ENCODE assay signal across 19 cellular contexts in the genomic region with DNA sequence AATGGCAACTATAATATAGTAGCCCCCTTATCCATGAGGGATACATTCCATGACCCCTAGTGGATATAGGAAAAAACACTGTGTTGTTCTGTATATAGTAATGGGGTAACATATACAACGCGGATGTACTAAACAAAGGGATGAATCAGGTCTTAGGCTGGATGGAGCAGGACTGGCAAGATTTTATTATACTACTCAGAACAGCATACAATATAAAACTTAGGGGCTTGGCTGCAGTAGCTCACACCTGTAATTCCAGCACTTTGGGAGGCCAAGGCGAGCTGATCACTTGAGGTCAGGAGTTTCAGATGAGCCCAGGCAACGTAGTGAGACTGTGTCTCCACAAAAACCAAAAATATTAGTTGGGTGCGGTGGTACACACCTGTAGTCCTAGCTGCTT. TPM values are rescaled to one million over a fixed set of nuclear protein-coding genes. Genes with fewer than 3 reads are reported as not detected.
DNase-seq lines count a peak whose midpoint lies in the region; ATAC-seq and TF ChIP-seq lines count a peak whose summit lies in the region.
"Had no signal": no experiment of that assay in that cellular context is flagged by ENCODE, and none has a peak within 500 bp of the region (broad histone marks: within the 10 kb centered on the region; RNA-seq: fewer than 3 reads in every experiment).

No MANE protein-coding gene starts in this region.

- H4K20me1 ChIP-seq in HCT116 (ENCODE audit: insufficient read depth), result no peaks in the 10 kb centered on the region; the same call in 1 of the 2 replicates

- TF ChIP-seq CTCF in HCT116 (IDR thresholded peaks at IDR 0.05 in 2 of 3, conservative IDR thresholded peaks at IDR 0.05 in 1 of 3; ENCODE audit: borderline replicate concordance in 1 of 3, insufficient read depth in 1 of 3, low read depth in 2 of 3, low read length in 2 of 3) (no peak), RWPE2 (IDR thresholded peaks at IDR 0.05; ENCODE audit: poor library complexity, severe bottlenecking) (no peak), neutrophil (IDR thresholded peaks at IDR 0.05) (no peak)

- TF ChIP-seq RAD21 in HCT116 (IDR thresholded peaks at IDR 0.05; ENCODE audit: low read depth), result no peak

- DNase-seq in HCT116 (ENCODE audit: low read depth, low spot score), result no peak
- no peak for DNase-seq in RWPE2 (ENCODE audit: low spot score)
- peak in 1 of 2 donors; percentile 44 for DNase-seq in left colon
- no peak for DNase-seq in DMS 273 treated with DMSO at 0.1 percent for 48 hours (lab: John Stamatoyannopoulos, UW)
- DNase-seq in hippocampal formation (lab: John Stamatoyannopoulos, UW), result no peak
- DNase-seq in NCI-H1694 (lab: John Stamatoyannopoulos, UW), result no peak
- DNase-seq: 8988T; Caco-2; CD4-positive, CD25-positive, alpha-beta regulatory T cell; CD8-positive, alpha-beta T cell; DMS53; DMS79 treated with DMSO at 0.1 percent for 48 hours; GF-D8; GM23248; H7; HCEC 1CT had no signal

- peaks cover 42% of the 10 kb centered on the region for H3K79me2 ChIP-seq in HCT116 (ENCODE audit: insufficient read depth, low read length)

- peaks cover 6 to 12% of the 10 kb centered on the region in 2 experiments; a peak in 2 of 4 replicates for H3K36me3 ChIP-seq in HCT116 (ENCODE audit: control insufficient read depth in 1 of 2, insufficient read depth in 2 of 2, low read length in 2 of 2)
- peaks cover 58% of the 10 kb centered on the region for H3K36me3 ChIP-seq in RWPE2 (ENCODE audit: low read depth)
- peaks cover 79% of the 10 kb centered on the region for H3K36me3 ChIP-seq in neutrophil

- no peak overlapping the region for H3K9ac ChIP-seq in HCT116 (ENCODE audit: low read length)
- H3K9ac ChIP-seq: GM23248 had no signal

- no peak overlapping the region for H2AFZ ChIP-seq in HCT116 (ENCODE audit: low read depth, low read length, poor library complexity, severe bottlenecking)
- H2AFZ ChIP-seq: GM23248 had no signal

- CTCF ChIA-PET in HCT116 (lab: Charles Lee), result interaction anchor here (1.5 to 1.6 kb wide), 2 partner anchors 18 to 46 kb away, joined by 3 read pairs; no protein-coding TSS in a partner anchor

- intact Hi-C loops in HCT116 (cut with micrococcal nuclease) (no loop called here), left colon (cut with DNase I, micrococcal nuclease) (no loop called here)

- no peak overlapping the region for H3K4me2 ChIP-seq in HCT116 (ENCODE audit: low read length)

- H3K9me3 ChIP-seq in HCT116 (ENCODE audit: control insufficient read depth in 1 of 2, insufficient read depth in 1 of 2, low read depth in 1 of 2, low read length in 2 of 2) (no peaks in the 10 kb centered on the region), RWPE2 (ENCODE audit: severe bottlenecking) (no peaks in the 10 kb centered on the region), neutrophil (no peaks in the 10 kb centered on the region)
- H3K9me3 ChIP-seq: Caco-2 had no signal

- no peak for TF ChIP-seq POLR2A in HCT116 (IDR thresholded peaks at IDR 0.05; ENCODE audit: borderline replicate concordance, extremely low read depth, insufficient read depth, insufficient read length)

- H3K27me3 ChIP-seq in HCT116 (ENCODE audit: insufficient read depth, low read length) (no peaks in the 10 kb centered on the region), RWPE2 (ENCODE audit: insufficient read depth, poor library complexity, severe bottlenecking) (no peaks in the 10 kb centered on the region), neutrophil (no peaks in the 10 kb centered on the region)

- RAD21 ChIA-PET in HCT116 (lab: Charles Lee; ENCODE audit: low non-redundant PET in 1 of 2, low total read pairs in 2 of 2, uncharacterized antibody in 2 of 2, unreplicated experiment in 2 of 2), result no interaction called here

- ATAC-seq in HCT116, result 0 out of 2 replicates have a peak, but pooled peaks have one; percentile 32
- ATAC-seq in RWPE2 (ENCODE audit: low read depth), result 0 out of 3 replicates have a peak, but pooled peaks have one; percentile 36
- peak; percentile 78 for ATAC-seq in left colon
- ATAC-seq in GM21786 (IDR thresholded peaks at IDR 0.05; ENCODE audit: unreplicated experiment), result no peak
- ATAC-seq: CD8-positive, alpha-beta T cell had no signal

- H3K4me1 ChIP-seq in HCT116 (ENCODE audit: control insufficient read depth in 1 of 2, insufficient read depth in 2 of 2, low read length in 2 of 2) (peaks cover 4 to 6% of the 10 kb centered on the region in 2 experiments; a peak in 3 of 4 replicates), RWPE2 (ENCODE audit: insufficient read depth, poor library complexity, severe bottlenecking) (peaks cover under 1% of the 10 kb centered on the region), neutrophil (ENCODE audit: control insufficient read depth in 1 of 2, insufficient read depth in 1 of 2, low read depth in 1 of 2, low read length in 1 of 2) (peaks cover 23 to 28% of the 10 kb centered on the region in 2 experiments)

- H3K9me2 ChIP-seq in HCT116 (ENCODE audit: insufficient read depth), result no peaks in the 10 kb centered on the region

- POLR2A ChIA-PET in HCT116 (lab: Charles Lee), result interaction anchor here (0.7 kb wide), 1 partner anchor 27 kb away, joined by 3 read pairs; a partner anchor contains a TSS

- H3K4me3 ChIP-seq in HCT116 (replicated peaks in 1 of 2; ENCODE audit: low read depth in 1 of 2, low read length in 2 of 2) (no peak overlapping the region), RWPE2 (ENCODE audit: severe bottlenecking) (no peak overlapping the region), neutrophil (ENCODE audit: low read depth in 1 of 2, low read length in 1 of 2) (no peak overlapping the region)
- H3K4me3 ChIP-seq: GM23248 had no signal

- no TSS peak for BruUV-seq in HCT116 (replicated peaks; lab: Mats Ljungman, UMichigan)

- H3K27ac ChIP-seq in HCT116 (ENCODE audit: low read depth, low read length) (no peak overlapping the region), RWPE2 (ENCODE audit: poor library complexity, severe bottlenecking) (no peak overlapping the region), neutrophil (peak overlapping the region; percentile 37)
- H3K27ac ChIP-seq: C4-2B, GM23248 had no signal

TF ChIP-seq in HCT116, 20 proteins besides CTCF, POLR2A, EP300 and RAD21 (continues in another document):
- TF ChIP-seq SP1 (IDR thresholded peaks at IDR 0.05; ENCODE audit: low read depth) (no peak), YY1 (IDR thresholded peaks at IDR 0.05; ENCODE audit: extremely low read depth, insufficient replicate concordance, low read depth, low read length) (no peak), SRF (IDR thresholded peaks at IDR 0.05; ENCODE audit: low read depth) (no peak), EGR1 (IDR thresholded peaks at IDR 0.05; ENCODE audit: low read depth) (no peak), ZFX (IDR thresholded peaks at IDR 0.05) (no peak), CEBPB (IDR thresholded peaks at IDR 0.05; ENCODE audit: low read depth) (no peak), TCF7L2 (IDR thresholded peaks at IDR 0.05; ENCODE audit: borderline replicate concordance, extremely low read depth, insufficient read depth, insufficient read length) (no peak), ELF1 (IDR thresholded peaks at IDR 0.05; ENCODE audit: borderline replicate concordance, low read depth) (no peak), CBX3 (IDR thresholded peaks at IDR 0.05; ENCODE audit: low read depth) (no peak), JUND (IDR thresholded peaks at IDR 0.05) (no peak)
- TF ChIP-seq, protein P1, sequence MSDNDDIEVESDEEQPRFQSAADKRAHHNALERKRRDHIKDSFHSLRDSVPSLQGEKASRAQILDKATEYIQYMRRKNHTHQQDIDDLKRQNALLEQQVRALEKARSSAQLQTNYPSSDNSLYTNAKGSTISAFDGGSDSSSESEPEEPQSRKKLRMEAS (IDR thresholded peaks at IDR 0.05), result no peak
- TF ChIP-seq, protein P2, sequence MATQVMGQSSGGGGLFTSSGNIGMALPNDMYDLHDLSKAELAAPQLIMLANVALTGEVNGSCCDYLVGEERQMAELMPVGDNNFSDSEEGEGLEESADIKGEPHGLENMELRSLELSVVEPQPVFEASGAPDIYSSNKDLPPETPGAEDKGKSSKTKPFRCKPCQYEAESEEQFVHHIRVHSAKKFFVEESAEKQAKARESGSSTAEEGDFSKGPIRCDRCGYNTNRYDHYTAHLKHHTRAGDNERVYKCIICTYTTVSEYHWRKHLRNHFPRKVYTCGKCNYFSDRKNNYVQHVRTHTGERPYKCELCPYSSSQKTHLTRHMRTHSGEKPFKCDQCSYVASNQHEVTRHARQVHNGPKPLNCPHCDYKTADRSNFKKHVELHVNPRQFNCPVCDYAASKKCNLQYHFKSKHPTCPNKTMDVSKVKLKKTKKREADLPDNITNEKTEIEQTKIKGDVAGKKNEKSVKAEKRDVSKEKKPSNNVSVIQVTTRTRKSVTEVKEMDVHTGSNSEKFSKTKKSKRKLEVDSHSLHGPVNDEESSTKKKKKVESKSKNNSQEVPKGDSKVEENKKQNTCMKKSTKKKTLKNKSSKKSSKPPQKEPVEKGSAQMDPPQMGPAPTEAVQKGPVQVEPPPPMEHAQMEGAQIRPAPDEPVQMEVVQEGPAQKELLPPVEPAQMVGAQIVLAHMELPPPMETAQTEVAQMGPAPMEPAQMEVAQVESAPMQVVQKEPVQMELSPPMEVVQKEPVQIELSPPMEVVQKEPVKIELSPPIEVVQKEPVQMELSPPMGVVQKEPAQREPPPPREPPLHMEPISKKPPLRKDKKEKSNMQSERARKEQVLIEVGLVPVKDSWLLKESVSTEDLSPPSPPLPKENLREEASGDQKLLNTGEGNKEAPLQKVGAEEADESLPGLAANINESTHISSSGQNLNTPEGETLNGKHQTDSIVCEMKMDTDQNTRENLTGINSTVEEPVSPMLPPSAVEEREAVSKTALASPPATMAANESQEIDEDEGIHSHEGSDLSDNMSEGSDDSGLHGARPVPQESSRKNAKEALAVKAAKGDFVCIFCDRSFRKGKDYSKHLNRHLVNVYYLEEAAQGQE (IDR thresholded peaks at IDR 0.05; ENCODE audit: low read depth), result no peak
- TF ChIP-seq, protein P3, sequence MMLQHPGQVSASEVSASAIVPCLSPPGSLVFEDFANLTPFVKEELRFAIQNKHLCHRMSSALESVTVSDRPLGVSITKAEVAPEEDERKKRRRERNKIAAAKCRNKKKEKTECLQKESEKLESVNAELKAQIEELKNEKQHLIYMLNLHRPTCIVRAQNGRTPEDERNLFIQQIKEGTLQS (IDR thresholded peaks at IDR 0.05), result no peak

RNA-seq across cellular contexts. Expression of a gene that starts 26.8 kb away (rescaled TPM):
- 366 TPM for total RNA-seq in HCT116 (2021; ENCODE audit: unreplicated experiment)
- 92.7 and 130 TPM in 2 replicates for polyA plus RNA-seq in HCT116 (2012)
- 100 to 1,000 TPM; 213 to 459 TPM for total RNA-seq in left colon

RNA-seq across cellular contexts. Expression of a gene that starts 27.0 kb away (rescaled TPM):
- total RNA-seq in HCT116 (2021; ENCODE audit: unreplicated experiment) (59.6 TPM), left colon (10 to 100 TPM; 15.4 to 24.8 TPM)
- polyA plus RNA-seq in HCT116 (2012), result 66.3 and 70.0 TPM in 2 replicates
